Comparison of ENCODE assay signal across 8 cellular contexts in the genomic region with DNA sequence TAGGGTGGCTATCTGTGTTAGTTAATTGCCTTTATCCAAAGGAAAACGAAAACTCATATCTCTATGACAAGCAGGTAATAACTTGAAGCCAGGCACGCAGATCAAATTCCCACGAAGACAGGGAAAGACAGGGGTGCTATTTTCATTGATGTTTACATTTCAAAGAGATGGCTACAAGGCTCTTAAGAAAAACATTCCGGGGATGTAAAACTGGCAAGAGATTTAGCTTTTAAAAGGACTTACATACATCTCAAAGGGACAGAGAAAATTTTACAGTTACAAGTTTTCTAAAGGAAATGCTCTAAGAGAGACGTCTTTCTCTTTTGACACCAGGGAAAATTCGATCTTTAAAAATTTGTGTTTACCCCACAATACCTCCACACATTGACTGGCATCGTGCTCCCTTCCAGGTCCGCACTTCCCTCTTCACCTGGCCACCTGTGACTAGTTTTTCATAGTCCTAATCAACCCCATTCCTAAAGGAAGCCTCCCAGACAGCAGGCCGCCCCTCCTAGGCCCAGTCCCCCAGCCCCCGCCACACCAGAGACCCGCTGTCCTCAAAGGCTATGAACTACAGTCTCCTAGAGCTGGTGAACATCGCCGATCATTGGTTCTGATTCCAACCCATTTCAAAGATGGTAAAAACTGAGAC. TPM values are rescaled to one million over a fixed set of nuclear protein-coding genes. Genes with fewer than 3 reads are reported as not detected.
DNase-seq lines count a peak whose midpoint lies in the region; ATAC-seq, FAIRE-seq and TF ChIP-seq lines count a peak whose summit lies in the region.

No MANE protein-coding gene starts in this region.

- H3K9me3 Mint-ChIP-seq in chondrocyte (ENCODE audit: low read depth) = peaks cover 8% of the 10 kb centered on the region
- peaks cover 0 to 5% (median 0%) of the 10 kb centered on the region in 11 donors for H3K9me3 Mint-ChIP-seq in naive thymus-derived CD4-positive, alpha-beta T cell

- H4K8ac ChIP-seq in IMR-90 (ENCODE audit: low read depth in 2 of 2, low read length in 2 of 2) = peak overlapping the region; percentile 65 to 99

- intact Hi-C loops in IMR-90 (cut with micrococcal nuclease) (loop anchor here (5.0 kb wide), 1 partner anchor 467 kb away; no protein-coding TSS in a partner anchor), lower leg skin (cut with DNase I; ENCODE audit: low total_unique reads) (no loop called here)
- intact Hi-C loops in naive thymus-derived CD4-positive, alpha-beta T cell (cut with micrococcal nuclease) = loop anchor here (2.0 to 5.0 kb wide), 8 partner anchors 192 to 1337 kb away; a partner anchor contains a TSS

- peaks cover 3% of the 10 kb centered on the region; the same call in 1 of the 2 replicates for H3K9me1 ChIP-seq in IMR-90 (ENCODE audit: insufficient read depth, low read length)

- no peak for TF ChIP-seq RAD21 in IMR-90 (IDR thresholded peaks at IDR 0.05; ENCODE audit: low read length)

- 39% methylated on average over 5 of the region's 13 CpGs; no CpG with 5 or more reads in 1 of the 2 experiments for WGBS in IMR-90 (ENCODE audit: extremely low coverage in 2 of 2, insufficient read length in 1 of 2), 2 experiments
- 15 to 34% methylated on average over 11 to 13 of the region's 13 CpGs for WGBS in lower leg skin, 2 donors

- H3K36me3 ChIP-seq in BLaER1 (peaks cover 22% of the 10 kb centered on the region), IMR-90 (ENCODE audit: control insufficient read depth, insufficient read depth, low read length) (peaks cover 12% of the 10 kb centered on the region)
- peaks cover 8 to 28% (median 16%) of the 10 kb centered on the region in 3 experiments for H3K36me3 ChIP-seq in naive thymus-derived CD4-positive, alpha-beta T cell (ENCODE audit: control insufficient read depth in 2 of 3, insufficient read depth in 3 of 3, low read length in 3 of 3)

- peak overlapping the region; percentile 88 for H2AK9ac ChIP-seq in IMR-90 (replicated peaks; ENCODE audit: low read depth, low read length, poor library complexity)

- H3K56ac ChIP-seq in IMR-90 (ENCODE audit: extremely low read depth, insufficient read depth, low read length) = peak overlapping the region; percentile 56; the same call in 1 of the 2 replicates

- H3K27me3 Mint-ChIP-seq in chondrocyte (ENCODE audit: low read depth) = no peaks in the 10 kb centered on the region
- no peaks in the 10 kb centered on the region for H3K27me3 Mint-ChIP-seq in naive thymus-derived CD4-positive, alpha-beta T cell

- POLR2A ChIA-PET in IMR-90 (lab: Charles Lee; ENCODE audit: unreplicated experiment) = no interaction called here
- POLR2A ChIA-PET in naive thymus-derived CD4-positive, alpha-beta T cell (lab: Charles Lee) = interaction anchor here (0.7 to 1.4 kb wide), 3 partner anchors 10 to 327 kb away, joined by 3 to 4 read pairs (median 3); no protein-coding TSS in a partner anchor

- peak overlapping the region; percentile 97 for H3K27ac Mint-ChIP-seq in chondrocyte (ENCODE audit: unreplicated experiment)
- peak overlapping the region; percentile 96 to 100 (median 97) for H3K27ac Mint-ChIP-seq in naive thymus-derived CD4-positive, alpha-beta T cell

- H3K9ac ChIP-seq in BLaER1 (peak overlapping the region; percentile 83; the same call in 1 of the 2 replicates), IMR-90 (ENCODE audit: low read depth, low read length) (peak overlapping the region; percentile 83)

- H3K4me2 ChIP-seq in BLaER1 (peak overlapping the region; percentile 69), IMR-90 (ENCODE audit: low read depth, low read length) (peak overlapping the region; percentile 58)

- dilution Hi-C loops in IMR-90 (cut with HindIII; ENCODE audit: low sequenced_read_pairs, unreplicated experiment) = no loop called here

- H3K9me3 ChIP-seq in BLaER1 (no peaks in the 10 kb centered on the region), IMR-90 (ENCODE audit: control insufficient read depth, insufficient read depth, low read length) (no peaks in the 10 kb centered on the region)
- no peaks in the 10 kb centered on the region for H3K9me3 ChIP-seq in naive thymus-derived CD4-positive, alpha-beta T cell (ENCODE audit: control insufficient read depth in 2 of 3, low read length in 3 of 3)

- peak overlapping the region; percentile 37 for H2BK120ac ChIP-seq in IMR-90 (ENCODE audit: low read depth, low read length)

- H2AFZ ChIP-seq in IMR-90 (replicated peaks; ENCODE audit: low read length, poor library complexity) = peak overlapping the region; percentile 89

- peaks cover 27% of the 10 kb centered on the region for H3K4me1 Mint-ChIP-seq in chondrocyte (ENCODE audit: low read depth)
- peaks cover 12 to 61% (median 46%) of the 10 kb centered on the region in 7 donors for H3K4me1 Mint-ChIP-seq in naive thymus-derived CD4-positive, alpha-beta T cell

- CTCF ChIA-PET in IMR-90 (lab: Yijun Ruan, JAX) = no interaction called here
- CTCF ChIA-PET in naive thymus-derived CD4-positive, alpha-beta T cell (lab: Charles Lee) = no interaction called here

- H3K27me3 ChIP-seq in BLaER1 (peaks cover 24% of the 10 kb centered on the region; the same call in 1 of the 2 replicates), IMR-90 (ENCODE audit: control insufficient read depth, insufficient read depth, low read length) (no peaks in the 10 kb centered on the region)
- H3K27me3 ChIP-seq in naive thymus-derived CD4-positive, alpha-beta T cell (ENCODE audit: control insufficient read depth in 2 of 2, insufficient read depth in 2 of 2, low read length in 2 of 2) = no peaks in the 10 kb centered on the region

- peak overlapping the region; percentile 57; the same call in 1 of the 3 replicates for H2BK15ac ChIP-seq in IMR-90 (ENCODE audit: low read depth, low read length)

- in situ Hi-C loops in IMR-90 (cut with MboI; ENCODE audit: low sequenced_read_pairs) = loop anchor here (5.0 kb wide), 1 partner anchor 87 kb away; no protein-coding TSS in a partner anchor

- peak overlapping the region; percentile 55 for H3K4ac ChIP-seq in IMR-90 (ENCODE audit: low read depth, low read length)

- ATAC-seq in IMR-90 (ENCODE audit: low read depth) (no peak), GM18861 (IDR thresholded peaks at IDR 0.05; ENCODE audit: unreplicated experiment) (no peak)
- no peak for ATAC-seq in naive thymus-derived CD4-positive, alpha-beta T cell

- H3K4me3 Mint-ChIP-seq in chondrocyte (ENCODE audit: unreplicated experiment) = peak overlapping the region; percentile 80
- peak overlapping the region; percentile 85 to 98 (median 92) for H3K4me3 Mint-ChIP-seq in naive thymus-derived CD4-positive, alpha-beta T cell

- H2BK20ac ChIP-seq in IMR-90 (ENCODE audit: low read depth, low read length) = peak overlapping the region; percentile 53; the same call in 1 of the 2 replicates

- DNase-seq in IMR-90 (peak; percentile 34), chondrocyte (ENCODE audit: low spot score) (no peak), DMS79 (lab: John Stamatoyannopoulos, UW) (no peak), lower leg skin (ENCODE audit: low spot score in 2 of 2) (no peak), frontal cortex (ENCODE audit: low spot score in 2 of 2) (no peak)
- no peak for DNase-seq in naive thymus-derived CD4-positive, alpha-beta T cell

- peaks cover 39% of the 10 kb centered on the region for H4K20me1 ChIP-seq in BLaER1
- peaks cover 4% of the 10 kb centered on the region for H4K20me1 ChIP-seq in IMR-90 (ENCODE audit: insufficient read depth, low read length)

- no peak for TF ChIP-seq CTCF in IMR-90 (conservative IDR thresholded peaks at IDR 0.05; ENCODE audit: low read depth, low read length)
- no peak for TF ChIP-seq CTCF in chondrocyte (IDR thresholded peaks at IDR 0.05)
- TF ChIP-seq CTCF in lower leg skin (IDR thresholded peaks at IDR 0.05) = no peak

- peak overlapping the region; percentile 84 for H3K14ac ChIP-seq in IMR-90 (replicated peaks; ENCODE audit: low read depth, low read length)

- H3K79me1 ChIP-seq in IMR-90 (ENCODE audit: low read depth in 1 of 2, low read length in 2 of 2) = peaks cover 12 to 43% of the 10 kb centered on the region in 2 experiments

- H4K5ac ChIP-seq in IMR-90 (ENCODE audit: low read depth, low read length) = peak overlapping the region; percentile 68

- peak overlapping the region; percentile 33 for H3K18ac ChIP-seq in IMR-90 (ENCODE audit: low read depth, low read length)

- peaks cover 24% of the 10 kb centered on the region; the same call in 1 of the 2 replicates for H3K4me1 ChIP-seq in BLaER1
- 0 out of 2 replicates have a peak, but pooled peaks cover 1% of the 10 kb centered on the region for H3K4me1 ChIP-seq in IMR-90 (ENCODE audit: control insufficient read depth, insufficient read depth, low read length)
- peaks cover 10 to 18% of the 10 kb centered on the region in 2 donors for H3K4me1 ChIP-seq in naive thymus-derived CD4-positive, alpha-beta T cell (ENCODE audit: control insufficient read depth in 2 of 2, insufficient read depth in 2 of 2, low read length in 2 of 2)

- H2BK5ac ChIP-seq in IMR-90 (ENCODE audit: low read depth, low read length, poor library complexity, severe bottlenecking) = peak overlapping the region; percentile 85

- TF ChIP-seq POLR2A in IMR-90 (IDR thresholded peaks at IDR 0.05; ENCODE audit: low read depth, low read length) (no peak), lower leg skin (IDR thresholded peaks at IDR 0.05) (no peak)

- peaks cover 4% of the 10 kb centered on the region for H3K36me3 Mint-ChIP-seq in chondrocyte (ENCODE audit: low read depth)
- H3K36me3 Mint-ChIP-seq in naive thymus-derived CD4-positive, alpha-beta T cell = peaks cover 0 to 11% (median 10%) of the 10 kb centered on the region in 5 donors

- H3K4me3 ChIP-seq in BLaER1 (peak overlapping the region; percentile 68), IMR-90 (ENCODE audit: insufficient read depth, low read depth, low read length) (peak overlapping the region; percentile 21; the same call in 1 of the 2 replicates), lower leg skin (ENCODE audit: low read depth, poor library complexity, severe bottlenecking) (no peak overlapping the region)
- peak overlapping the region; percentile 92 for H3K4me3 ChIP-seq in naive thymus-derived CD4-positive, alpha-beta T cell (ENCODE audit: low read length)

- H3K23ac ChIP-seq in IMR-90 (ENCODE audit: low read depth, low read length) = peak overlapping the region; percentile 69

- no peak for FAIRE-seq in frontal cortex (lab: Jason Lieb, UNC)

- no TSS peak for BruUV-seq in IMR-90 (replicated peaks; lab: Mats Ljungman, UMichigan)

- H4K91ac ChIP-seq in IMR-90 (ENCODE audit: insufficient read depth, low read depth, low read length) = peak overlapping the region; percentile 69

- peak overlapping the region; percentile 41 for H2AK5ac ChIP-seq in IMR-90 (ENCODE audit: low read depth, low read length)

- H3K27ac ChIP-seq in BLaER1 = 0 out of 2 replicates have a peak overlapping the region, but pooled peaks have one; percentile 36
- H3K27ac ChIP-seq in IMR-90 (ENCODE audit: insufficient read depth, low read length) = peak overlapping the region; percentile 86
- peak overlapping the region; percentile 92 for H3K27ac ChIP-seq in naive thymus-derived CD4-positive, alpha-beta T cell (ENCODE audit: low read depth, low read length)

RNA-seq across cellular contexts. Expression of a gene that starts 0.7 kb away (rescaled TPM):
- total RNA-seq in IMR-90 (2012; rRNA removed) = 9.1 and 10.8 TPM in 2 replicates
- 52.2 and 54.2 TPM in 2 replicates for polyA plus RNA-seq in IMR-90 (2012; rRNA removed)
- polyA plus RNA-seq in IMR-90 (2012; cell fraction: cytosol; rRNA removed) = 49.7 and 53.0 TPM in 2 replicates
- polyA plus RNA-seq in IMR-90 (2012; cell fraction: nucleus; rRNA removed; ENCODE audit: low replicate concordance) = 107 and 180 TPM in 2 replicates
- total RNA-seq in chondrocyte = 53.6 to 67.8 TPM (median 61.9 TPM) in 3 replicates
- total RNA-seq in naive thymus-derived CD4-positive, alpha-beta T cell = 100 to 1,000 TPM in 4 of 5 experiments, 10 to 100 TPM in 1; 87.3 to 130 (median 118) TPM
- polyA plus RNA-seq in naive thymus-derived CD4-positive, alpha-beta T cell = 100 to 1,000 TPM in 1 of 2 donors, 10 to 100 TPM in 1; 74.7 to 102 TPM
- 10 to 100 TPM; 26.8 to 46.4 (median 34.5) TPM for total RNA-seq in lower leg skin
- 4.5 TPM for total RNA-seq in frontal cortex

RNA-seq across cellular contexts. Expression of a gene that starts 21.9 kb away (rescaled TPM):
- total RNA-seq in IMR-90 (2012; rRNA removed) (407 and 512 TPM in 2 replicates), chondrocyte (599 to 671 TPM (median 633 TPM) in 3 replicates), lower leg skin (10 to 100 TPM; 27.5 to 82.1 (median 53.5) TPM), frontal cortex (2.9 TPM)
- polyA plus RNA-seq in IMR-90 (2012; rRNA removed) = 3,078 and 3,290 TPM in 2 replicates
- polyA plus RNA-seq in IMR-90 (2012; cell fraction: cytosol; rRNA removed) = 2,220 and 2,243 TPM in 2 replicates
- 514 and 755 TPM in 2 replicates for polyA plus RNA-seq in IMR-90 (2012; cell fraction: nucleus; rRNA removed; ENCODE audit: low replicate concordance)
- 100 to 1,000 TPM in 2 of 5 experiments, 10 to 100 TPM in 3; 47.0 to 117 (median 85.2) TPM for total RNA-seq in naive thymus-derived CD4-positive, alpha-beta T cell
- 10 to 100 TPM; 70.5 to 99.1 TPM for polyA plus RNA-seq in naive thymus-derived CD4-positive, alpha-beta T cell

RNA-seq across cellular contexts. Expression of a gene that starts 59.4 kb away (rescaled TPM):
- total RNA-seq in IMR-90 (2012; rRNA removed) (under 0.01 TPM in 2 replicates), chondrocyte (2.6 to 5.9 TPM (median 3.7 TPM) in 3 replicates), lower leg skin (under 1 TPM in 3 of 4 donors, not detected in 1; 0.10 to 0.72 (median 0.61) TPM), frontal cortex (14.7 TPM)
- polyA plus RNA-seq in IMR-90 (2012; rRNA removed) = 0.56 and 0.63 TPM in 2 replicates
- polyA plus RNA-seq in IMR-90 (2012; cell fraction: cytosol; rRNA removed) = 0.39 and 0.44 TPM in 2 replicates
- 0.33 and 0.71 TPM in 2 replicates for polyA plus RNA-seq in IMR-90 (2012; cell fraction: nucleus; rRNA removed; ENCODE audit: low replicate concordance)
- 1 to 10 TPM in 2 of 5 experiments, under 1 TPM in 3; 0.24 to 1.5 (median 0.97) TPM for total RNA-seq in naive thymus-derived CD4-positive, alpha-beta T cell
- polyA plus RNA-seq in naive thymus-derived CD4-positive, alpha-beta T cell = under 1 TPM; 0.58 to 0.74 TPM

Comparison
In these comparisons a context has a peak if more than half of its experiments do, and no peak if none do; other contexts are left out.
1. H3K27ac ChIP-seq: peak in every context shown above with its lines; median percentile 92 in naive thymus-derived CD4-positive, alpha-beta T cell; 86 in IMR-90; 36 in BLaER1.